In genomic region chr12:24011927-24012326, GRCh38 we compare ENCODE assay signal across 16 cellular contexts.
"Had no signal": no experiment of that assay in that cellular context is flagged by ENCODE, and none has a peak within 500 bp of the region (broad histone marks: within the 10 kb centered on the region; RNA-seq: fewer than 3 reads in every experiment).

No MANE protein-coding gene starts in this region.

- DNase-seq: KBM-7, MG63, NCI-H1092, NCI-H1417 treated with DMSO at 0.1 percent for 48 hours, NCI-H146, NCI-H1930, NCI-H2081, NCI-H2171, NCI-H526 treated with DMSO at 0.1 percent for 48 hours, NCI-H748 treated with DMSO at 0.1 percent for 48 hours, SHP77, SK-N-SH, T-cell had no signal

- H3K27me3 ChIP-seq: MG63 had no signal

- H3K9me3 ChIP-seq: MG63, SK-N-SH had no signal

- H3K9ac ChIP-seq: SK-N-SH had no signal

- ATAC-seq: Panc1, PC-3, T-cell had no signal

- H3K27ac ChIP-seq: RWPE1 had no signal

- H3K9me2 ChIP-seq: SK-N-SH had no signal

- H3K4me2 ChIP-seq: SK-N-SH had no signal

- H3K36me3 ChIP-seq: MG63 had no signal

- H3K4me3 ChIP-seq: MG63 had no signal
